19 cellular contexts compared by ENCODE assay signal in the genomic region with DNA sequence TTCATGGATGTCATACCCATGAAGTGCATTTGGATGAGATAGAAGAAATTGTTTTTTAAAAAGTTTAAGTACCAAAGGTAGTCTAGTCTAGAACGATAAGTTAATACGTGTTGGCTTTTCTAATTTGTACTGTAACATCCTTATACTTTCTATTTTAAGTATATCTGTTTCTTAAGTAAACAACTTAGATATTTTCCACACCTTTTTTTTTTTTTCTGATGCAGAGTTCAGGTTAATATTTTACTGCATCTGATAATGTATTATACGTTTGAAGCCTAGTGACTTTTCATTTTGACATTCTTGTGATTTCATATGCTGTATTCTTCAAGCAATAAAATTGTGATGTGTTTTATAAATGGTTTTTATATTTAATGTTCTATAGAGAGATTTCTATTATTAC. TPM values are rescaled to one million over a fixed set of nuclear protein-coding genes. Genes with fewer than 3 reads are reported as not detected.
DNase-seq lines count a peak whose midpoint lies in the region; ATAC-seq, FAIRE-seq and TF ChIP-seq lines count a peak whose summit lies in the region.
"Had no signal": no experiment of that assay in that cellular context is flagged by ENCODE, and none has a peak within 500 bp of the region (broad histone marks: within the 10 kb centered on the region; RNA-seq: fewer than 3 reads in every experiment).

No MANE protein-coding gene starts in this region.

- TF ChIP-seq CTCF in natural killer cell (IDR thresholded peaks at IDR 0.05) = no peak
- no peak for TF ChIP-seq CTCF in astrocyte (IDR thresholded peaks at IDR 0.05; ENCODE audit: insufficient read depth, low read depth, low read length)
- no peak for TF ChIP-seq CTCF in left lung (IDR thresholded peaks at IDR 0.05)
- TF ChIP-seq CTCF in uterus (IDR thresholded peaks at IDR 0.05) = no peak

- FAIRE-seq in astrocyte (lab: Jason Lieb, UNC) (peak; percentile 13), GM12892 (lab: Jason Lieb, UNC) (no peak)

- H3K27me3 ChIP-seq in astrocyte (ENCODE audit: insufficient read depth, low read length) (no peaks in the 10 kb centered on the region), left lung (no peaks in the 10 kb centered on the region), uterus (no peaks in the 10 kb centered on the region)
- H3K27me3 ChIP-seq in naive thymus-derived CD4-positive, alpha-beta T cell (ENCODE audit: control insufficient read depth in 2 of 2, insufficient read depth in 2 of 2, low read length in 2 of 2) = no peaks in the 10 kb centered on the region
- H3K27me3 ChIP-seq: BLaER1 treated with 17β-estradiol and CSF1 and Interleukin-3, amounts not matched to agents 10 nM and 100 nM had no signal

- H3K36me3 ChIP-seq in astrocyte (ENCODE audit: insufficient read depth, low read length) = peaks cover 32% of the 10 kb centered on the region
- H3K36me3 ChIP-seq in left lung = peaks cover 0 to 45% of the 10 kb centered on the region in 2 donors
- peaks cover 13 to 48% (median 13%) of the 10 kb centered on the region in 3 experiments for H3K36me3 ChIP-seq in naive thymus-derived CD4-positive, alpha-beta T cell (ENCODE audit: control insufficient read depth in 2 of 3, insufficient read depth in 3 of 3, low read length in 3 of 3)
- no peaks in the 10 kb centered on the region for H3K36me3 ChIP-seq in uterus

- H3K4me3 ChIP-seq in astrocyte (ENCODE audit: insufficient read depth, low read depth, low read length) = no peak overlapping the region
- H3K4me3 ChIP-seq in left lung = no peak overlapping the region
- H3K4me3 ChIP-seq in naive thymus-derived CD4-positive, alpha-beta T cell (ENCODE audit: low read length) = no peak overlapping the region
- H3K4me3 ChIP-seq in uterus = no peak overlapping the region
- H3K4me3 ChIP-seq: BLaER1 treated with 17β-estradiol and CSF1 and Interleukin-3, amounts not matched to agents 10 nM and 100 nM; GM23338; K562 had no signal

- peaks cover 87% of the 10 kb centered on the region for H3K79me2 ChIP-seq in astrocyte (ENCODE audit: insufficient read depth, low read length)

- POLR2A ChIA-PET in naive thymus-derived CD4-positive, alpha-beta T cell (lab: Charles Lee) = no interaction called here

- H3K9ac ChIP-seq in astrocyte (ENCODE audit: low read length) = no peak overlapping the region
- H3K9ac ChIP-seq: BLaER1 treated with 17β-estradiol and CSF1 and Interleukin-3, amounts not matched to agents 10 nM and 100 nM had no signal

- H3K4me1 ChIP-seq in astrocyte (ENCODE audit: insufficient read depth, low read length) (no peaks in the 10 kb centered on the region), left lung (peaks cover 0 to 43% of the 10 kb centered on the region in 2 donors), uterus (peaks cover 0 to 3% of the 10 kb centered on the region in 2 donors)
- peaks cover 8 to 17% of the 10 kb centered on the region in 2 donors for H3K4me1 ChIP-seq in naive thymus-derived CD4-positive, alpha-beta T cell (ENCODE audit: control insufficient read depth in 2 of 2, insufficient read depth in 2 of 2, low read length in 2 of 2)

- DNase-seq in natural killer cell (no peak), astrocyte (ENCODE audit: low read depth) (no peak), left lung (no peak), GM12892 (ENCODE audit: insufficient read length) (no peak), uterus (no peak)
- no peak for DNase-seq in natural killer cell treated with Interleukin-12 subunit alpha and Interleukin-12 subunit beta and Interleukin-15 and Interleukin-18, amount 100 ng/mL, for 72 hours (ENCODE audit: low spot score)
- DNase-seq in naive thymus-derived CD4-positive, alpha-beta T cell = no peak
- DNase-seq: 8988T; ACHN; CD4-positive, CD25-positive, alpha-beta regulatory T cell; DMS 273 treated with DMSO at 0.1 percent for 48 hours; DMS79 treated with DMSO at 0.1 percent for 48 hours; EL; GDM1; H9 had no signal

- no peak overlapping the region for H3K4me2 ChIP-seq in astrocyte (ENCODE audit: low read length)
- H3K4me2 ChIP-seq: BLaER1 treated with 17β-estradiol and CSF1 and Interleukin-3, amounts not matched to agents 10 nM and 100 nM; GM23338 had no signal

- H3K9me3 ChIP-seq in astrocyte (ENCODE audit: insufficient read depth, low read depth, low read length) (no peaks in the 10 kb centered on the region), left lung (no peaks in the 10 kb centered on the region), uterus (no peaks in the 10 kb centered on the region)
- H3K9me3 ChIP-seq in naive thymus-derived CD4-positive, alpha-beta T cell (ENCODE audit: control insufficient read depth in 2 of 3, low read length in 3 of 3) = no peaks in the 10 kb centered on the region
- H3K9me3 ChIP-seq: BLaER1 treated with 17β-estradiol and CSF1 and Interleukin-3, amounts not matched to agents 10 nM and 100 nM had no signal

- ATAC-seq in natural killer cell (no peak), left lung (peak; percentile 47), HG03135 (IDR thresholded peaks at IDR 0.05; ENCODE audit: unreplicated experiment) (no peak)
- no peak for ATAC-seq in natural killer cell treated with Interleukin-12 subunit alpha and Interleukin-12 subunit beta and Interleukin-15 and Interleukin-18, amount 100 ng/mL, for 72 hours
- ATAC-seq in naive thymus-derived CD4-positive, alpha-beta T cell = no peak
- ATAC-seq: GM23338, K562 had no signal

- H3K4me1 Mint-ChIP-seq in natural killer cell (peaks cover 40 to 53% of the 10 kb centered on the region in 2 donors), astrocyte (ENCODE audit: low read depth, unreplicated experiment) (peaks cover 2% of the 10 kb centered on the region)
- peaks cover 35 to 36% of the 10 kb centered on the region in 2 donors for H3K4me1 Mint-ChIP-seq in natural killer cell treated with Interleukin-12 subunit alpha and Interleukin-12 subunit beta and Interleukin-15 and Interleukin-18, amount 100 ng/mL, for 72 hours (ENCODE audit: low read depth in 2 of 2)
- peaks cover 31 to 62% (median 53%) of the 10 kb centered on the region in 7 donors for H3K4me1 Mint-ChIP-seq in naive thymus-derived CD4-positive, alpha-beta T cell

- no peak overlapping the region for H2AFZ ChIP-seq in astrocyte (ENCODE audit: low read depth, low read length)
- H2AFZ ChIP-seq: GM23338 had no signal

- TF ChIP-seq POLR2A in GM12892 (IDR thresholded peaks at IDR 0.05; ENCODE audit: low read depth, low read length) (no peak), uterus (IDR thresholded peaks at IDR 0.05) (no peak)

- CTCF ChIA-PET in naive thymus-derived CD4-positive, alpha-beta T cell (lab: Charles Lee) = interaction anchor here (1.0 kb wide), 1 partner anchor 58 kb away, joined by 4 read pairs; no protein-coding TSS in a partner anchor

- intact Hi-C loops in natural killer cell (cut with micrococcal nuclease) (no loop called here), left lung (cut with DNase I) (no loop called here), uterus (cut with DNase I; ENCODE audit: low total_unique reads) (no loop called here)
- intact Hi-C loops in naive thymus-derived CD4-positive, alpha-beta T cell (cut with micrococcal nuclease) = no loop called here

- H3K9me3 Mint-ChIP-seq in natural killer cell (no peaks in the 10 kb centered on the region), astrocyte (ENCODE audit: unreplicated experiment) (no peaks in the 10 kb centered on the region)
- no peaks in the 10 kb centered on the region for H3K9me3 Mint-ChIP-seq in natural killer cell treated with Interleukin-12 subunit alpha and Interleukin-12 subunit beta and Interleukin-15 and Interleukin-18, amount 100 ng/mL, for 72 hours
- H3K9me3 Mint-ChIP-seq in naive thymus-derived CD4-positive, alpha-beta T cell = no peaks in the 10 kb centered on the region
- H3K9me3 Mint-ChIP-seq: CD4-positive, CD25-positive, alpha-beta regulatory T cell; GM23338; H9 had no signal

- no peak overlapping the region for H3K4me3 Mint-ChIP-seq in natural killer cell
- H3K4me3 Mint-ChIP-seq in natural killer cell treated with Interleukin-12 subunit alpha and Interleukin-12 subunit beta and Interleukin-15 and Interleukin-18, amount 100 ng/mL, for 72 hours = no peak overlapping the region
- H3K4me3 Mint-ChIP-seq in astrocyte (ENCODE audit: unreplicated experiment) = no peak overlapping the region
- H3K4me3 Mint-ChIP-seq in naive thymus-derived CD4-positive, alpha-beta T cell = no peak overlapping the region
- H3K4me3 Mint-ChIP-seq: CD4-positive, CD25-positive, alpha-beta regulatory T cell; GM23338; H9 had no signal

- H3K27ac Mint-ChIP-seq in natural killer cell = peak overlapping the region; percentile 19 to 35
- no peak overlapping the region for H3K27ac Mint-ChIP-seq in natural killer cell treated with Interleukin-12 subunit alpha and Interleukin-12 subunit beta and Interleukin-15 and Interleukin-18, amount 100 ng/mL, for 72 hours
- no peak overlapping the region for H3K27ac Mint-ChIP-seq in astrocyte (ENCODE audit: unreplicated experiment)
- peak overlapping the region in 1 of 9 donors; percentile 20 for H3K27ac Mint-ChIP-seq in naive thymus-derived CD4-positive, alpha-beta T cell
- H3K27ac Mint-ChIP-seq: CD4-positive, CD25-positive, alpha-beta regulatory T cell; GM23338 had no signal

- peaks cover 36% of the 10 kb centered on the region for H4K20me1 ChIP-seq in astrocyte (ENCODE audit: insufficient read depth, low read length)

- H3K27me3 Mint-ChIP-seq in natural killer cell (ENCODE audit: low read depth in 2 of 2) (no peaks in the 10 kb centered on the region), astrocyte (ENCODE audit: low read depth, unreplicated experiment) (no peaks in the 10 kb centered on the region)
- no peaks in the 10 kb centered on the region for H3K27me3 Mint-ChIP-seq in natural killer cell treated with Interleukin-12 subunit alpha and Interleukin-12 subunit beta and Interleukin-15 and Interleukin-18, amount 100 ng/mL, for 72 hours
- no peaks in the 10 kb centered on the region for H3K27me3 Mint-ChIP-seq in naive thymus-derived CD4-positive, alpha-beta T cell
- H3K27me3 Mint-ChIP-seq: CD4-positive, CD25-positive, alpha-beta regulatory T cell had no signal

- H3K36me3 Mint-ChIP-seq in natural killer cell = peaks cover 4% of the 10 kb centered on the region
- H3K36me3 Mint-ChIP-seq in natural killer cell treated with Interleukin-12 subunit alpha and Interleukin-12 subunit beta and Interleukin-15 and Interleukin-18, amount 100 ng/mL, for 72 hours = peaks cover 35% of the 10 kb centered on the region
- H3K36me3 Mint-ChIP-seq in astrocyte (ENCODE audit: low read depth, unreplicated experiment) = peaks cover 4% of the 10 kb centered on the region
- H3K36me3 Mint-ChIP-seq in naive thymus-derived CD4-positive, alpha-beta T cell = peaks cover 16 to 51% (median 45%) of the 10 kb centered on the region in 5 donors

- H3K27ac ChIP-seq in astrocyte (ENCODE audit: low read depth, low read length) (no peak overlapping the region), left lung (no peak overlapping the region), uterus (no peak overlapping the region)
- no peak overlapping the region for H3K27ac ChIP-seq in naive thymus-derived CD4-positive, alpha-beta T cell (ENCODE audit: low read depth, low read length)
- H3K27ac ChIP-seq: BLaER1 treated with 17β-estradiol and CSF1 and Interleukin-3, amounts not matched to agents 10 nM and 100 nM had no signal

RNA-seq across cellular contexts. Expression of a gene that starts 16.5 kb away (rescaled TPM):
- total RNA-seq in natural killer cell = 10 to 100 TPM; 84.3 to 91.4 (median 85.3) TPM
- 10 to 100 TPM; 73.6 to 74.1 TPM for total RNA-seq in natural killer cell treated with Interleukin-12 subunit alpha and Interleukin-12 subunit beta and Interleukin-15 and Interleukin-18, amount 100 ng/mL, for 72 hours
- 76.9 and 77.1 TPM in 2 replicates for total RNA-seq in astrocyte
- 10 to 100 TPM; 54.7 to 56.1 TPM for total RNA-seq in left lung
- polyA plus RNA-seq in GM12892 (2012; ENCODE audit: missing spikeins) = 33.8 TPM
- 100 to 1,000 TPM in 1 of 5 experiments, 10 to 100 TPM in 4; 46.2 to 104 (median 62.7) TPM for total RNA-seq in naive thymus-derived CD4-positive, alpha-beta T cell
- 10 to 100 TPM; 57.9 to 84.3 TPM for polyA plus RNA-seq in naive thymus-derived CD4-positive, alpha-beta T cell
- 10 to 100 TPM; 19.5 to 83.1 (median 46.1) TPM for total RNA-seq in uterus

Comparison
In these comparisons a context has a peak if more than half of its experiments do, and no peak if none do; other contexts are left out.
1. H3K27ac Mint-ChIP-seq: peak in natural killer cell (2 of 2); none in natural killer cell treated with Interleukin-12 subunit alpha and Interleukin-12 subunit beta and Interleukin-15 and Interleukin-18, amount 100 ng/mL, for 72 hours (0 of 2) and astrocyte (single experiment).